8 cellular contexts compared by ENCODE assay signal in the genomic region with DNA sequence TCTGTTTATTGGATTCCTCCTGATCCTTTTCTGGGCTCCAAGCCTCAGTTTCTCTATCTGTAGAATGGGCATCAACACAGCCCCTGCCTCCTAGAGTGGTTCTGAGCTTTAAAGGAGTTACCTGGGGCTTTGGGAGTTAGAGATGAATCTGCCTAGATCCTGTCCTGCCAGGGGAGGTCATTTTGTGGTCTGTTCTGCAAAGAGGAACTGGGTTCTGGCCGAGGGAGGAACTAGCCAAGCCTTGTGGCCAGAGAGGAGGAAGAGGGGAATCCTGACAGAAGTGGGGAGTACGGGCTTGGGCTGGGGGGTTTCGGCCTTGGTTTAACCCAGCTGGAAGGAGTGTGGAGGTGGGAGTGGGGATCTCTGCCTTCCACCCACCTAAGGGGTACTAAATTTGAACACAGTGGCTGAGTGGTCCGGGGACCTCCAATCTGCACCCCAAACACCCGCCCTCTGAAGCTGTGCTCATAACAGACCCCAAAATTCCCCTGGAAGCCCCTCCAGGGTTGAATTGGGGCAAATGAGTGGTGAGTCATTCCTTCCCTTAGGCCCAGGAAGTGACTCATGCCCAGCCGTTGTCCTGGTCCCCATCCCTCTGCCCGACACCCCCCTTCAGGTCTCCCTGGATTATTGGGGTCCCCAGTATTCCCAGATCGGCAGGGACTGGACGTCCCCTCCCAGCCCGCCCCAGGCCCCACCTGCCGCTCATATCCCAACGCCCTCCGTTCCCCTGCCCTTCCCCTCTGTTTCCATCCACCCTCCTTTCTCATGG. TPM values are rescaled to one million over a fixed set of nuclear protein-coding genes. Genes with fewer than 3 reads are reported as not detected.
DNase-seq lines count a peak whose midpoint lies in the region; ATAC-seq lines count a peak whose summit lies in the region.

No MANE protein-coding gene starts in this region.

- H3K27me3 ChIP-seq in rectal smooth muscle tissue (ENCODE audit: control insufficient read depth, insufficient read depth, low read length) = no peaks in the 10 kb centered on the region

- peaks cover 29 to 34% (median 29%) of the 10 kb centered on the region in 3 donors for H3K4me1 Mint-ChIP-seq in IgD-negative memory B cell
- H3K4me1 Mint-ChIP-seq in activated CD4-positive, alpha-beta memory T cell treated with anti-CD3 and anti-CD28 coated beads, Interleukin-2, amount 10 ng/mL, durations not matched to agents 7 days and 5 days = peaks cover 36% of the 10 kb centered on the region

- H3K4me1 ChIP-seq in rectal smooth muscle tissue (ENCODE audit: control insufficient read depth, insufficient read depth, low read length) = peaks cover 8% of the 10 kb centered on the region

- peaks cover 0 to 5% (median 0%) of the 10 kb centered on the region in 3 donors for H3K9me3 Mint-ChIP-seq in IgD-negative memory B cell
- H3K9me3 Mint-ChIP-seq in activated CD4-positive, alpha-beta memory T cell treated with anti-CD3 and anti-CD28 coated beads, Interleukin-2, amount 10 ng/mL, durations not matched to agents 7 days and 5 days = no peaks in the 10 kb centered on the region

- POLR2A ChIA-PET in activated CD4-positive, alpha-beta memory T cell treated with anti-CD3 and anti-CD28 coated beads, Interleukin-2, amount 10 ng/mL, durations not matched to agents 7 days and 5 days (lab: Charles Lee) = interaction anchor here (0.5 to 15.5 kb wide), 8 partner anchors 9 to 309 kb away, joined by 3 to 308 read pairs (median 46); a partner anchor contains a TSS

- H3K4me3 ChIP-seq in rectal smooth muscle tissue (ENCODE audit: low read length) = peak overlapping the region; percentile 62

- peak overlapping the region; percentile 90 to 99 (median 96) for H3K4me3 Mint-ChIP-seq in IgD-negative memory B cell
- H3K4me3 Mint-ChIP-seq in activated CD4-positive, alpha-beta memory T cell treated with anti-CD3 and anti-CD28 coated beads, Interleukin-2, amount 10 ng/mL, durations not matched to agents 7 days and 5 days = peak overlapping the region; percentile 92

- H3K27me3 Mint-ChIP-seq in IgD-negative memory B cell = peaks cover 2% of the 10 kb centered on the region
- H3K27me3 Mint-ChIP-seq in activated CD4-positive, alpha-beta memory T cell treated with anti-CD3 and anti-CD28 coated beads, Interleukin-2, amount 10 ng/mL, durations not matched to agents 7 days and 5 days = no peaks in the 10 kb centered on the region

- peaks cover 2% of the 10 kb centered on the region for H3K36me3 ChIP-seq in rectal smooth muscle tissue (ENCODE audit: control insufficient read depth, insufficient read depth, low read length)

- peak overlapping the region; percentile 8 for H3K9ac ChIP-seq in rectal smooth muscle tissue (ENCODE audit: low read length)

- H3K36me3 Mint-ChIP-seq in IgD-negative memory B cell = no peaks in the 10 kb centered on the region
- H3K36me3 Mint-ChIP-seq in activated CD4-positive, alpha-beta memory T cell treated with anti-CD3 and anti-CD28 coated beads, Interleukin-2, amount 10 ng/mL, durations not matched to agents 7 days and 5 days (ENCODE audit: low read depth) = peaks cover 58% of the 10 kb centered on the region

- CTCF ChIA-PET in activated CD4-positive, alpha-beta memory T cell treated with anti-CD3 and anti-CD28 coated beads, Interleukin-2, amount 10 ng/mL, durations not matched to agents 7 days and 5 days (lab: Charles Lee) = interaction anchor here (0.6 to 5.0 kb wide), 8 partner anchors 15 to 247 kb away, joined by 3 to 31 read pairs (median 5); a partner anchor contains a TSS

- peak; percentile 50 for DNase-seq in GF-D8 (lab: John Stamatoyannopoulos, UW)
- DNase-seq in activated CD4-positive, alpha-beta memory T cell treated with anti-CD3 and anti-CD28 coated beads, Interleukin-2, amount 10 ng/mL, durations not matched to agents 7 days and 5 days = peak; percentile 63
- DNase-seq in fibroblast of gingiva (ENCODE audit: low read depth) = peak; percentile 48
- no peak for DNase-seq in midbrain (lab: John Stamatoyannopoulos, UW)
- no peak for DNase-seq in GM19240 (ENCODE audit: insufficient read length, low spot score)

- peak overlapping the region; percentile 77 for H3K27ac ChIP-seq in rectal smooth muscle tissue (ENCODE audit: low read depth, low read length)

- ATAC-seq in GM19328 (IDR thresholded peaks at IDR 0.05; ENCODE audit: unreplicated experiment) = no peak

- peak overlapping the region; percentile 95 to 96 (median 96) for H3K27ac Mint-ChIP-seq in IgD-negative memory B cell
- H3K27ac Mint-ChIP-seq in activated CD4-positive, alpha-beta memory T cell treated with anti-CD3 and anti-CD28 coated beads, Interleukin-2, amount 10 ng/mL, durations not matched to agents 7 days and 5 days = peak overlapping the region; percentile 90

RNA-seq across cellular contexts. Expression of a gene that starts 2.8 kb away (rescaled TPM):
- 89.3 TPM for polyA plus RNA-seq in IgD-negative memory B cell
- 100 to 1,000 TPM; 293 to 299 TPM for total RNA-seq in activated CD4-positive, alpha-beta memory T cell treated with anti-CD3 and anti-CD28 coated beads, Interleukin-2, amount 10 ng/mL, durations not matched to agents 7 days and 5 days

RNA-seq across cellular contexts. Expression of a gene that starts 35.1 kb away (rescaled TPM):
- 169 TPM for polyA plus RNA-seq in IgD-negative memory B cell
- 100 to 1,000 TPM; 233 to 234 TPM for total RNA-seq in activated CD4-positive, alpha-beta memory T cell treated with anti-CD3 and anti-CD28 coated beads, Interleukin-2, amount 10 ng/mL, durations not matched to agents 7 days and 5 days

RNA-seq across cellular contexts. Expression of a gene that starts 49.0 kb away (rescaled TPM):
- polyA plus RNA-seq in IgD-negative memory B cell = 52.6 TPM
- total RNA-seq in activated CD4-positive, alpha-beta memory T cell treated with anti-CD3 and anti-CD28 coated beads, Interleukin-2, amount 10 ng/mL, durations not matched to agents 7 days and 5 days = 100 to 1,000 TPM; 219 to 232 TPM

Comparison
In these comparisons a context has a peak if more than half of its experiments do, and no peak if none do; other contexts are left out.
1. DNase-seq: peak in GF-D8 (single experiment), activated CD4-positive, alpha-beta memory T cell treated with anti-CD3 and anti-CD28 coated beads, Interleukin-2, amount 10 ng/mL, durations not matched to agents 7 days and 5 days (single experiment) and fibroblast of gingiva (single experiment); none in midbrain (single experiment) and GM19240 (single experiment).